ENCODE assay signal across 15 cellular contexts in the genomic region with DNA sequence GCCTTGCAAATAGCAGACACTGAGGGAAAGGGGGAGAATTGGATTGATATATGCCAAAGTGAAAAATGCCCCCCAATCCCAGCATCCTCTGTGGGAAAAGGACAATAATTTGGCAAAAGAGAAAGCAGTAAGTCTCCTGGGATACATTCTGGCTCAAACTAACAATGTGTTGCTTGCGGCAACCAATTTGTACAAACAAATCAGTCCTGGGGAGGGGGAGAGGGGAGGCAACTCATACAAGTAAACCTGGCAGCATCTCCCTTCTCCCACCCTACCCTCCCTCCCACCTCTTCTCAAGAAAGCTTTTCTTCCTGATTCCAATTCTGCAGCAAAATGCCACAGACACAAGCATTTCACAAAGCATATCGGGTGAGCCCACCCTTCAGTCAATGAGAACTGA. TPM values are rescaled to one million over a fixed set of nuclear protein-coding genes. Genes with fewer than 3 reads are reported as not detected.
"Had no signal": no experiment of that assay in that cellular context is flagged by ENCODE, and none has a peak within 500 bp of the region (broad histone marks: within the 10 kb centered on the region; RNA-seq: fewer than 3 reads in every experiment).

No MANE protein-coding gene starts in this region.

- H3K36me3 Mint-ChIP-seq: mesothelial cell of epicardium; stimulated activated memory B cell treated with anti-CD40 and anti-IgM and Interleukin-4, amounts not matched to agents 10 μg/mL and 1 μg/mL and 100 μg/mL, for 72 hours had no signal

- H3K27ac Mint-ChIP-seq: activated naive CD4-positive, alpha-beta T cell treated with anti-CD3 and anti-CD28 coated beads for 36 hours; activated naive CD8-positive, alpha-beta T cell treated with anti-CD3 and anti-CD28 coated beads, Interleukin-2, amount 50 U/mL, for 24 hours; activated T-helper 2 cell treated with anti-CD3 and anti-CD28 coated beads, Interferon-gamma antibody, Interleukin-2, Interleukin-4, amounts not matched to agents 10 μg/mL and 5 μg/mL and 100 μg/mL, durations not matched to agents 14 hours and 24 hours and 36 hours; mesothelial cell of epicardium; stimulated activated memory B cell treated with anti-CD40 and anti-IgM and Interleukin-4, amounts not matched to agents 10 μg/mL and 1 μg/mL and 100 μg/mL, for 72 hours had no signal

- H3K9me3 Mint-ChIP-seq: activated naive CD4-positive, alpha-beta T cell treated with anti-CD3 and anti-CD28 coated beads for 36 hours; activated naive CD8-positive, alpha-beta T cell treated with anti-CD3 and anti-CD28 coated beads, Interleukin-2, amount 50 U/mL, for 24 hours; activated T-helper 2 cell treated with anti-CD3 and anti-CD28 coated beads, Interferon-gamma antibody, Interleukin-2, Interleukin-4, amounts not matched to agents 10 μg/mL and 5 μg/mL and 100 μg/mL, durations not matched to agents 14 hours and 24 hours and 36 hours; mesothelial cell of epicardium; stimulated activated memory B cell treated with anti-CD40 and anti-IgM and Interleukin-4, amounts not matched to agents 10 μg/mL and 1 μg/mL and 100 μg/mL, for 72 hours had no signal

- DNase-seq: activated CD4-positive, alpha-beta T cell treated with anti-CD3 and anti-CD28 coated beads for 1 hour; activated CD4-positive, alpha-beta T cell treated with anti-CD3 and anti-CD28 coated beads, Interleukin-2, amount 50 U/mL, for 4 hours; activated naive CD4-positive, alpha-beta T cell treated with anti-CD3 and anti-CD28 coated beads for 36 hours; activated naive CD8-positive, alpha-beta T cell treated with anti-CD3 and anti-CD28 coated beads, Interleukin-2, amount 50 U/mL, for 24 hours; activated T-cell treated with anti-CD3 and anti-CD28 coated beads for 4 hours; glutamatergic neuron; kidney glomerular epithelial cell; lower lobe of right lung; stimulated activated CD4-positive, alpha-beta T cell treated with anti-CD3 and anti-CD28 coated beads, Interleukin-2, amount 100 ng/mL, for 48 hours had no signal

- H3K4me3 Mint-ChIP-seq: activated naive CD4-positive, alpha-beta T cell treated with anti-CD3 and anti-CD28 coated beads for 36 hours; activated naive CD8-positive, alpha-beta T cell treated with anti-CD3 and anti-CD28 coated beads, Interleukin-2, amount 50 U/mL, for 24 hours; mesothelial cell of epicardium; neural crest cell; stimulated activated memory B cell treated with anti-CD40 and anti-IgM and Interleukin-4, amounts not matched to agents 10 μg/mL and 1 μg/mL and 100 μg/mL, for 72 hours had no signal

- H3K4me1 Mint-ChIP-seq: activated naive CD8-positive, alpha-beta T cell treated with anti-CD3 and anti-CD28 coated beads, Interleukin-2, amount 50 U/mL, for 24 hours; mesothelial cell of epicardium; stimulated activated memory B cell treated with anti-CD40 and anti-IgM and Interleukin-4, amounts not matched to agents 10 μg/mL and 1 μg/mL and 100 μg/mL, for 72 hours had no signal

RNA-seq across cellular contexts. Expression of gene STON2, which starts 57.0 kb away (rescaled TPM):
- total RNA-seq: activated T-helper 2 cell treated with anti-CD3 and anti-CD28 coated beads, Interferon-gamma antibody, Interleukin-2, Interleukin-4, amounts not matched to agents 10 μg/mL and 5 μg/mL and 100 μg/mL, durations not matched to agents 14 hours and 24 hours and 36 hours; fibroblast of villous mesenchyme; osteocyte had no signal
